ENCODE assay signal across 2 cellular contexts in the genomic region with DNA sequence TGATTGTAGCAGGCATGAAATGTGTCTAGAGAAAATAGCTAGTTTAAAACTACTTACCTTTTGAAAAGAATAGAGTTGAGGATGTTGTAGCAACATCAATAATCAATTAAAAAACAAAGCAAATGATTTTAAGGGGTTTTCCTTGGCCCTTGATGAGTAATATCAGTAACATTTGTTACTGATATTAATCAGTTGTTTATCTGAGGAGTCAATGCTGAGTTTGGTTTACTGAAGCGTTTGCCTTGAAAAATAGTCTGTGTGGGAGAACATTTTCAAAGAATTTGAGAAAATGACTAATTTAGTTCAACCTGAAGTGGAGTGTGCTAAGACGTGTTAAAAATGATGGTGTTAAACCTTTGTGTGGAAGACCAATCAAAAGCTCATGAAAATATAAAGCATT.
A peak's percentile ranks its signal among the peaks of the same experiment; 100 is the strongest.
TF ChIP-seq lines count a peak whose summit lies in the region.

No MANE protein-coding gene starts in this region.

TF ChIP-seq in GM12878, 131 proteins besides CTCF, POLR2A, EP300 and RAD21 (continues in another document):
- TF ChIP-seq BCL3 (IDR thresholded peaks at IDR 0.05; ENCODE audit: borderline replicate concordance, insufficient read depth, low read depth, low read length, poor library complexity, severe bottlenecking) (peak; percentile 62), ATF2 (IDR thresholded peaks at IDR 0.05; ENCODE audit: low read length) (peak; percentile 89), RELA (IDR thresholded peaks at IDR 0.05; ENCODE audit: borderline replicate concordance, partially characterized antibody) (no peak), NR2F1 (conservative IDR thresholded peaks at IDR 0.05) (no peak), MTA2 (IDR thresholded peaks at IDR 0.05; ENCODE audit: low read depth) (peak; percentile 82), ZSCAN29 (IDR thresholded peaks at IDR 0.05) (no peak), SIX5 (IDR thresholded peaks at IDR 0.05; ENCODE audit: low read depth, low read length, severe bottlenecking) (no peak), PAX8 (IDR thresholded peaks at IDR 0.05) (no peak), GATAD2B (conservative IDR thresholded peaks at IDR 0.05; ENCODE audit: low read depth) (no peak), HDAC6 (IDR thresholded peaks at IDR 0.05; ENCODE audit: unreplicated experiment) (no peak), WRNIP1 (IDR thresholded peaks at IDR 0.05; ENCODE audit: borderline replicate concordance, low read depth, low read length) (no peak), CHD2 (IDR thresholded peaks at IDR 0.05; ENCODE audit: borderline replicate concordance, low read depth, low read length) (no peak), CBX5 (IDR thresholded peaks at IDR 0.05; ENCODE audit: low read depth) (peak; percentile 79; the same call in 1 of the 2 replicates), TCF7 (IDR thresholded peaks at IDR 0.05; ENCODE audit: borderline replicate concordance) (peak; percentile 35; the same call in 1 of the 2 replicates), KAT2A (conservative IDR thresholded peaks at IDR 0.05; ENCODE audit: control insufficient read depth, low read depth, low read length) (no peak), CBX3 (IDR thresholded peaks at IDR 0.05; ENCODE audit: borderline replicate concordance, low read depth) (no peak), ZNF687 (IDR thresholded peaks at IDR 0.05) (no peak), MEF2B (IDR thresholded peaks at IDR 0.05; ENCODE audit: partially characterized antibody, poor library complexity, severe bottlenecking) (no peak), BCL11A (IDR thresholded peaks at IDR 0.05; ENCODE audit: low read depth, low read length) (peak; percentile 71; the same call in 1 of the 2 replicates), RBBP5 (conservative IDR thresholded peaks at IDR 0.05) (no peak), GABPA (IDR thresholded peaks at IDR 0.05; ENCODE audit: low read depth) (0 out of 2 replicates have a peak, but pooled peaks have one; percentile 25), ASH2L (IDR thresholded peaks at IDR 0.05; ENCODE audit: borderline replicate concordance, low read depth) (no peak)
- TF ChIP-seq, protein P1, sequence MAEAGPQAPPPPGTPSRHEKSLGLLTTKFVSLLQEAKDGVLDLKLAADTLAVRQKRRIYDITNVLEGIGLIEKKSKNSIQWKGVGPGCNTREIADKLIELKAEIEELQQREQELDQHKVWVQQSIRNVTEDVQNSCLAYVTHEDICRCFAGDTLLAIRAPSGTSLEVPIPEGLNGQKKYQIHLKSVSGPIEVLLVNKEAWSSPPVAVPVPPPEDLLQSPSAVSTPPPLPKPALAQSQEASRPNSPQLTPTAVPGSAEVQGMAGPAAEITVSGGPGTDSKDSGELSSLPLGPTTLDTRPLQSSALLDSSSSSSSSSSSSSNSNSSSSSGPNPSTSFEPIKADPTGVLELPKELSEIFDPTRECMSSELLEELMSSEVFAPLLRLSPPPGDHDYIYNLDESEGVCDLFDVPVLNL (IDR thresholded peaks at IDR 0.05; ENCODE audit: low read depth, low read length) = no peak

TF ChIP-seq in SK-N-SH, 30 proteins besides CTCF, POLR2A, EP300 and RAD21:
- no peak for TF ChIP-seq REST (IDR thresholded peaks at IDR 0.05; ENCODE audit: low read depth, low read length)
- TF ChIP-seq EZH2phosphoT487 (IDR thresholded peaks at IDR 0.05; ENCODE audit: borderline replicate concordance, low read depth) = no peak
- TF ChIP-seq SIN3A (IDR thresholded peaks at IDR 0.05; ENCODE audit: borderline replicate concordance, low read depth, low read length) = no peak
- TF ChIP-seq MEF2A (IDR thresholded peaks at IDR 0.05; ENCODE audit: borderline replicate concordance, low read depth) = no peak
- no peak for TF ChIP-seq SMC3 (IDR thresholded peaks at IDR 0.05; ENCODE audit: low read depth, low read length)
- TF ChIP-seq ELF1 (IDR thresholded peaks at IDR 0.05) = no peak
- TF ChIP-seq POLR2AphosphoS5 (IDR thresholded peaks at IDR 0.05; ENCODE audit: low read depth, low read length) = no peak
- TF ChIP-seq GABPA (IDR thresholded peaks at IDR 0.05; ENCODE audit: low read depth) = no peak
- TF ChIP-seq, protein P2, sequence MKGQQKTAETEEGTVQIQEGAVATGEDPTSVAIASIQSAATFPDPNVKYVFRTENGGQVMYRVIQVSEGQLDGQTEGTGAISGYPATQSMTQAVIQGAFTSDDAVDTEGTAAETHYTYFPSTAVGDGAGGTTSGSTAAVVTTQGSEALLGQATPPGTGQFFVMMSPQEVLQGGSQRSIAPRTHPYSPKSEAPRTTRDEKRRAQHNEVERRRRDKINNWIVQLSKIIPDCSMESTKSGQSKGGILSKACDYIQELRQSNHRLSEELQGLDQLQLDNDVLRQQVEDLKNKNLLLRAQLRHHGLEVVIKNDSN (IDR thresholded peaks at IDR 0.05; ENCODE audit: borderline replicate concordance, low read depth) = no peak
- TF ChIP-seq, protein P3, sequence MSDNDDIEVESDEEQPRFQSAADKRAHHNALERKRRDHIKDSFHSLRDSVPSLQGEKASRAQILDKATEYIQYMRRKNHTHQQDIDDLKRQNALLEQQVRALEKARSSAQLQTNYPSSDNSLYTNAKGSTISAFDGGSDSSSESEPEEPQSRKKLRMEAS (IDR thresholded peaks at IDR 0.05; ENCODE audit: low read depth) = no peak
- TF ChIP-seq, protein P4, sequence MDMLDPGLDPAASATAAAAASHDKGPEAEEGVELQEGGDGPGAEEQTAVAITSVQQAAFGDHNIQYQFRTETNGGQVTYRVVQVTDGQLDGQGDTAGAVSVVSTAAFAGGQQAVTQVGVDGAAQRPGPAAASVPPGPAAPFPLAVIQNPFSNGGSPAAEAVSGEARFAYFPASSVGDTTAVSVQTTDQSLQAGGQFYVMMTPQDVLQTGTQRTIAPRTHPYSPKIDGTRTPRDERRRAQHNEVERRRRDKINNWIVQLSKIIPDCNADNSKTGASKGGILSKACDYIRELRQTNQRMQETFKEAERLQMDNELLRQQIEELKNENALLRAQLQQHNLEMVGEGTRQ (IDR thresholded peaks at IDR 0.05; ENCODE audit: borderline replicate concordance, low read depth, low read length) = no peak
- TF ChIP-seq FOSL2 (IDR thresholded peaks at IDR 0.05; ENCODE audit: borderline replicate concordance, low read depth) = no peak
- no peak for TF ChIP-seq CHD2 (IDR thresholded peaks at IDR 0.05; ENCODE audit: low read length, partially characterized antibody)
- TF ChIP-seq TAF1 (IDR thresholded peaks at IDR 0.05; ENCODE audit: borderline replicate concordance, low read depth, low read length) = no peak
- no peak for TF ChIP-seq IRF3 (IDR thresholded peaks at IDR 0.05; ENCODE audit: low read depth, low read length)
- no peak for TF ChIP-seq YY1 (IDR thresholded peaks at IDR 0.05; ENCODE audit: low read depth)
- TF ChIP-seq TCF12 (IDR thresholded peaks at IDR 0.05) = no peak
